In genomic region chr1:180757657-180758056, GRCh38 we compare ENCODE assay signal across 27 cellular contexts.
"Had no signal": no experiment of that assay in that cellular context is flagged by ENCODE, and none has a peak within 500 bp of the region (broad histone marks: within the 10 kb centered on the region; RNA-seq: fewer than 3 reads in every experiment).

No MANE protein-coding gene starts in this region.

- H3K4me1 Mint-ChIP-seq: mesothelial cell of epicardium; nephron progenitor cell; neural progenitor cell; stimulated activated naive B cell treated with anti-CD40 and anti-IgM and Interleukin-4, amounts not matched to agents 10 μg/mL and 1 μg/mL and 100 μg/mL, for 72 hours had no signal

- H3K27ac ChIP-seq: left ventricle myocardium inferior, neural progenitor cell, neutrophil, ovary, right atrium auricular region, right lobe of liver, skin epidermis, stomach, testis, thyroid gland, transverse colon, upper lobe of right lung had no signal

- DNase-seq: islet precursor cell; left ventricle myocardium inferior; mesendoderm; naive B cell; natural killer cell; nephron progenitor cell; occipital lobe; ovary; right lobe of liver; stimulated activated CD4-positive, alpha-beta T cell treated with anti-CD3 and anti-CD28 coated beads, Interleukin-12 subunit alpha, Interleukin-12 subunit beta, amount 100 ng/mL, for 4 hours; stimulated activated CD4-positive, alpha-beta T cell treated with anti-CD3 and anti-CD28 coated beads, Interleukin-15, amount 100 ng/mL, for 24 hours; stimulated activated CD4-positive, alpha-beta T cell treated with anti-CD3 and anti-CD28 coated beads, Interleukin-2, amount 100 ng/mL, for 24 hours; stimulated activated CD4-positive, alpha-beta T cell treated with anti-CD3 and anti-CD28 coated beads, Interleukin-4, amount 100 ng/mL, for 1 hour; stimulated activated naive B cell treated with anti-CD40 and anti-IgM and Interleukin-4, amounts not matched to agents 10 μg/mL and 1 μg/mL and 100 μg/mL, for 72 hours; stimulated activated naive CD8-positive, alpha-beta T cell treated with anti-CD3 and anti-CD28 coated beads, Interleukin-15, Interleukin-2, amounts not matched to agents 100 U/mL and 50 U/mL, for 24 hours; stomach; testis; thyroid gland; transverse colon; upper lobe of right lung had no signal

- H3K27ac Mint-ChIP-seq: mesothelial cell of epicardium; naive B cell; natural killer cell; nephron progenitor cell; neural progenitor cell; progenitor cell of endocrine pancreas; stimulated activated naive B cell treated with anti-CD40 and anti-IgM and Interleukin-4, amounts not matched to agents 10 μg/mL and 1 μg/mL and 100 μg/mL, for 72 hours had no signal

- H3K27me3 Mint-ChIP-seq: naive B cell; progenitor cell of endocrine pancreas; stimulated activated naive B cell treated with anti-CD40 and anti-IgM and Interleukin-4, amounts not matched to agents 10 μg/mL and 1 μg/mL and 100 μg/mL, for 72 hours had no signal

- H3K27me3 ChIP-seq: neural progenitor cell, neutrophil, ovary, right atrium auricular region, right lobe of liver, stomach, testis, thyroid gland, transverse colon, upper lobe of right lung had no signal

- H3K36me3 ChIP-seq: left ventricle myocardium inferior, neural progenitor cell, neutrophil, ovary, right atrium auricular region, right lobe of liver, stomach, thyroid gland, transverse colon, upper lobe of right lung had no signal

- H3K4me3 Mint-ChIP-seq: mesothelial cell of epicardium; naive B cell; natural killer cell; nephron progenitor cell; neural progenitor cell; stimulated activated naive B cell treated with anti-CD40 and anti-IgM and Interleukin-4, amounts not matched to agents 10 μg/mL and 1 μg/mL and 100 μg/mL, for 72 hours had no signal

- H3K9me3 ChIP-seq: neutrophil, ovary, right atrium auricular region, right lobe of liver, stomach, testis, thyroid gland, transverse colon, upper lobe of right lung had no signal

- H3K4me3 ChIP-seq: left ventricle myocardium inferior, lung, neural progenitor cell, ovary, right atrium auricular region, right lobe of liver, skin epidermis, stomach, testis, thyroid gland, transverse colon, upper lobe of right lung had no signal

- H3K9me3 Mint-ChIP-seq: natural killer cell had no signal

- H3K4me1 ChIP-seq: neural progenitor cell, right atrium auricular region, right lobe of liver, stomach, testis, thyroid gland, transverse colon, upper lobe of right lung had no signal

- ATAC-seq: natural killer cell; right lobe of liver; stimulated activated naive B cell treated with anti-CD40 and anti-IgM and Interleukin-4, amounts not matched to agents 10 μg/mL and 1 μg/mL and 100 μg/mL, for 72 hours; stimulated activated naive CD8-positive, alpha-beta T cell treated with anti-CD3 and anti-CD28 coated beads, Interleukin-15, Interleukin-2, amounts not matched to agents 100 U/mL and 50 U/mL, for 24 hours; upper lobe of right lung had no signal
